ENCODE assay signal across 18 cellular contexts in genomic region chr1:202821467-202821866, GRCh38. TPM values are rescaled to one million over a fixed set of nuclear protein-coding genes. Genes with fewer than 3 reads are reported as not detected.
DNase-seq lines count a peak whose midpoint lies in the region; ATAC-seq, FAIRE-seq and TF ChIP-seq lines count a peak whose summit lies in the region.
"Had no signal": no experiment of that assay in that cellular context is flagged by ENCODE, and none has a peak within 500 bp of the region (broad histone marks: within the 10 kb centered on the region; RNA-seq: fewer than 3 reads in every experiment).

No MANE protein-coding gene starts in this region.

- peaks cover 2% of the 10 kb centered on the region for H3K4me1 Mint-ChIP-seq in activated CD8-positive, alpha-beta memory T cell treated with anti-CD3 and anti-CD28 coated beads, Interleukin-2, amount 10 ng/mL, durations not matched to agents 7 days and 5 days

- no peak overlapping the region for H2AFZ ChIP-seq in HepG2 (ENCODE audit: low read length)

- TF ChIP-seq EP300 in HepG2 (IDR thresholded peaks at IDR 0.05; ENCODE audit: low read depth in 2 of 2, low read length in 2 of 2) (no peak), HepG2 (CRISPR knock-in tag; IDR thresholded peaks at IDR 0.05; ENCODE audit: borderline replicate concordance) (no peak)

- WGBS in HepG2 (ENCODE audit: low lambda C conversion rate), result 2% methylated on average over 2 of the region's 2 CpGs
- 55% methylated on average over 2 of the region's 2 CpGs for WGBS in right lobe of liver (ENCODE audit: insufficient coverage, low coverage, low lambda C conversion rate, missing lambda C conversion rate)

- FAIRE-seq in HepG2 (lab: Jason Lieb, UNC), result no peak
- no peak for FAIRE-seq in kidney (lab: Jason Lieb, UNC)
- FAIRE-seq: A204.1, endometrium had no signal

- H3K9me3 ChIP-seq in HepG2 (ENCODE audit: low read length) (no peaks in the 10 kb centered on the region), right lobe of liver (no peaks in the 10 kb centered on the region), lower lobe of right lung (no peaks in the 10 kb centered on the region), upper lobe of right lung (no peaks in the 10 kb centered on the region), kidney (ENCODE audit: control insufficient read depth in 1 of 2, low read length in 2 of 2) (no peaks in the 10 kb centered on the region)
- H3K9me3 ChIP-seq: neutrophil, vagina had no signal

- H3K9ac ChIP-seq in HepG2 (ENCODE audit: insufficient read depth, low read depth, low read length), result no peak overlapping the region
- H3K9ac ChIP-seq in kidney (ENCODE audit: low read length in 2 of 2), result no peak overlapping the region

- H3K4me3 Mint-ChIP-seq in activated CD8-positive, alpha-beta memory T cell treated with anti-CD3 and anti-CD28 coated beads, Interleukin-2, amount 10 ng/mL, durations not matched to agents 7 days and 5 days, result no peak overlapping the region
- H3K4me3 Mint-ChIP-seq: activated CD8-positive, alpha-beta T cell treated with anti-CD3 and anti-CD28 coated beads, Interleukin-2, amount 10 ng/mL, durations not matched to agents 7 days and 5 days had no signal

- no peaks in the 10 kb centered on the region for H3K9me3 Mint-ChIP-seq in activated CD8-positive, alpha-beta memory T cell treated with anti-CD3 and anti-CD28 coated beads, Interleukin-2, amount 10 ng/mL, durations not matched to agents 7 days and 5 days (ENCODE audit: low read depth)

- H3K79me2 ChIP-seq in HepG2 (ENCODE audit: insufficient read depth, low read length), result no peaks in the 10 kb centered on the region

- H3K4me3 ChIP-seq in HepG2 (replicated peaks in 1 of 3; ENCODE audit: insufficient read depth in 1 of 3, low read depth in 2 of 3, low read length in 3 of 3) (no peak overlapping the region), right lobe of liver (no peak overlapping the region), cardiac fibroblast (replicated peaks in 1 of 2; ENCODE audit: low read depth in 2 of 2, low read length in 2 of 2) (no peak overlapping the region), lower lobe of right lung (no peak overlapping the region), upper lobe of right lung (no peak overlapping the region), kidney (ENCODE audit: low read length in 2 of 2) (no peak overlapping the region)
- H3K4me3 ChIP-seq: vagina had no signal

- H3K36me3 ChIP-seq in HepG2 (replicated peaks in 1 of 2; ENCODE audit: control insufficient read depth in 1 of 2, insufficient read depth in 2 of 2, low read length in 2 of 2) (no peaks in the 10 kb centered on the region), right lobe of liver (no peaks in the 10 kb centered on the region), lower lobe of right lung (no peaks in the 10 kb centered on the region), upper lobe of right lung (no peaks in the 10 kb centered on the region), kidney (ENCODE audit: control insufficient read depth in 1 of 2, insufficient read depth in 2 of 2, low read length in 2 of 2) (no peaks in the 10 kb centered on the region)
- H3K36me3 ChIP-seq: neutrophil, vagina had no signal

- H3K27me3 Mint-ChIP-seq in activated CD8-positive, alpha-beta memory T cell treated with anti-CD3 and anti-CD28 coated beads, Interleukin-2, amount 10 ng/mL, durations not matched to agents 7 days and 5 days, result peaks cover 40% of the 10 kb centered on the region

- H3K27ac Mint-ChIP-seq in activated CD8-positive, alpha-beta memory T cell treated with anti-CD3 and anti-CD28 coated beads, Interleukin-2, amount 10 ng/mL, durations not matched to agents 7 days and 5 days, result no peak overlapping the region
- H3K27ac Mint-ChIP-seq: activated CD8-positive, alpha-beta T cell treated with anti-CD3 and anti-CD28 coated beads, Interleukin-2, amount 10 ng/mL, durations not matched to agents 7 days and 5 days had no signal

- intact Hi-C loops in HepG2 (cut with micrococcal nuclease; ENCODE audit: unreplicated experiment) (no loop called here), right lobe of liver (cut with DNase I) (no loop called here), lower lobe of right lung (cut with DNase I) (no loop called here), upper lobe of right lung (cut with DNase I) (no loop called here), kidney (cut with DNase I) (no loop called here)

- TF ChIP-seq RAD21 in HepG2 (CRISPR knock-in tag; IDR thresholded peaks at IDR 0.05), result no peak

- ATAC-seq in HepG2, result no peak
- ATAC-seq in right lobe of liver, result no peak
- ATAC-seq in lower lobe of right lung, result peak; percentile 12 to 50
- peak; percentile 60 for ATAC-seq in upper lobe of right lung
- ATAC-seq in activated CD8-positive, alpha-beta memory T cell treated with anti-CD3 and anti-CD28 coated beads, Interleukin-2, amount 10 ng/mL, durations not matched to agents 7 days and 5 days, result no peak
- ATAC-seq in HG02798 (IDR thresholded peaks at IDR 0.05; ENCODE audit: poor library complexity, unreplicated experiment), result no peak
- ATAC-seq: activated CD8-positive, alpha-beta T cell treated with anti-CD3 and anti-CD28 coated beads, Interleukin-2, amount 10 ng/mL, durations not matched to agents 7 days and 5 days; Right ventricle myocardium inferior had no signal

- H3K4me1 ChIP-seq in HepG2 (ENCODE audit: insufficient read depth, low read length) (peaks cover 13% of the 10 kb centered on the region; the same call in 1 of the 2 replicates), right lobe of liver (no peaks in the 10 kb centered on the region), lower lobe of right lung (no peaks in the 10 kb centered on the region), upper lobe of right lung (no peaks in the 10 kb centered on the region), kidney (ENCODE audit: control insufficient read depth in 1 of 2, insufficient read depth in 1 of 2, low read depth in 1 of 2, low read length in 2 of 2) (no peaks in the 10 kb centered on the region)
- H3K4me1 ChIP-seq: vagina had no signal

- CTCF ChIA-PET in HepG2 (lab: Yijun Ruan, JAX; ENCODE audit: low intra/inter-chr PET ratio, low total read pairs), result no interaction called here
- CTCF ChIA-PET in activated CD8-positive, alpha-beta memory T cell treated with anti-CD3 and anti-CD28 coated beads, Interleukin-2, amount 10 ng/mL, durations not matched to agents 7 days and 5 days (lab: Charles Lee), result no interaction called here

- H3K27ac ChIP-seq in HepG2 (ENCODE audit: extremely low read length, insufficient read depth, low read length), result no peak overlapping the region
- H3K27ac ChIP-seq in right lobe of liver, result no peak overlapping the region
- H3K27ac ChIP-seq in lower lobe of right lung, result peak overlapping the region; percentile 4
- no peak overlapping the region for H3K27ac ChIP-seq in upper lobe of right lung
- H3K27ac ChIP-seq in kidney (ENCODE audit: low read depth in 2 of 2, low read length in 2 of 2), result no peak overlapping the region
- H3K27ac ChIP-seq: neutrophil, vagina had no signal

- peak overlapping the region; percentile 31; the same call in 1 of the 2 replicates for H3K4me2 ChIP-seq in HepG2 (ENCODE audit: low read depth, low read length)

- H3K36me3 Mint-ChIP-seq in activated CD8-positive, alpha-beta memory T cell treated with anti-CD3 and anti-CD28 coated beads, Interleukin-2, amount 10 ng/mL, durations not matched to agents 7 days and 5 days, result no peaks in the 10 kb centered on the region

- no peaks in the 10 kb centered on the region for H4K20me1 ChIP-seq in HepG2 (ENCODE audit: insufficient read depth, low read length)

- POLR2A ChIA-PET in HepG2 (lab: Yijun Ruan, JAX), result interaction anchor here (1.1 to 2.9 kb wide), 2 partner anchors 11 to 39 kb away, joined by 5 to 16 read pairs; partner anchors contain the start of gene PCAT6

- TF ChIP-seq POLR2A in HepG2 (IDR thresholded peaks at IDR 0.05; ENCODE audit: insufficient read depth in 1 of 2, low read depth in 2 of 2, low read length in 2 of 2) (no peak), right lobe of liver (IDR thresholded peaks at IDR 0.05) (no peak)

- BruUV-seq in HepG2 (replicated peaks; lab: Mats Ljungman, UMichigan), result no TSS peak

- H3K27me3 ChIP-seq in HepG2 (ENCODE audit: control insufficient read depth in 1 of 2, insufficient read depth in 2 of 2, low read length in 2 of 2) (peaks cover 0 to 24% of the 10 kb centered on the region in 2 experiments; a peak in 2 of 5 replicates), right lobe of liver (no peaks in the 10 kb centered on the region), lower lobe of right lung (ENCODE audit: low read depth) (no peaks in the 10 kb centered on the region), upper lobe of right lung (no peaks in the 10 kb centered on the region)
- H3K27me3 ChIP-seq: vagina had no signal

- TF ChIP-seq CTCF in HepG2 (CRISPR knock-in tag; IDR thresholded peaks at IDR 0.05) (no peak), right lobe of liver (IDR thresholded peaks at IDR 0.05) (no peak), cardiac fibroblast (IDR thresholded peaks at IDR 0.05; ENCODE audit: low read depth, low read length) (no peak), lower lobe of right lung (IDR thresholded peaks at IDR 0.05) (no peak), upper lobe of right lung (IDR thresholded peaks at IDR 0.05) (no peak), kidney (IDR thresholded peaks at IDR 0.05; ENCODE audit: borderline replicate concordance, extremely low read depth, insufficient read depth) (no peak)

- DNase-seq in HepG2 (ENCODE audit: low spot score) (no peak), right lobe of liver (no peak), cardiac fibroblast (ENCODE audit: low read depth in 2 of 2) (peak; percentile 50 to 51), lower lobe of right lung (no peak), upper lobe of right lung (no peak), kidney (no peak)
- no peak for DNase-seq in activated CD8-positive, alpha-beta memory T cell treated with anti-CD3 and anti-CD28 coated beads, Interleukin-2, amount 10 ng/mL, durations not matched to agents 7 days and 5 days
- DNase-seq: activated CD8-positive, alpha-beta T cell treated with anti-CD3 and anti-CD28 coated beads, Interleukin-2, amount 10 ng/mL, durations not matched to agents 7 days and 5 days; GF-D8; NCI-H2029; stimulated activated naive CD4-positive, alpha-beta T cell treated with Interleukin-2 at 50 U/mL for 16 hours; T-helper 9 cell had no signal

- in situ Hi-C loops in HepG2 (cut with HindIII; ENCODE audit: extremely low pct_ligation_motif_present, low pct_unique_long_range_greater_than_20kb), result no loop called here

RNA-seq across cellular contexts. Expression of gene PCAT6, which starts 10.7 kb away (rescaled TPM):
- total RNA-seq in HepG2 (2016; rRNA removed; fragmentation: Illumina TruSeq; extraction: Trizol) (0.55 and 0.60 TPM in 2 replicates), right lobe of liver (under 1 TPM in 2 of 6 experiments, not detected in 4; 0.49 to 0.86 TPM), lower lobe of right lung (0.71 TPM), upper lobe of right lung (0.81 TPM), kidney (2.0 TPM)
- 1.1 and 2.0 TPM in 2 replicates for total RNA-seq in HepG2 (2016; cell fraction: cytosol; rRNA removed; fragmentation: Illumina TruSeq; extraction: Trizol; ENCODE audit: low read depth)
- 0.84 TPM in 1 of 2 replicates, not detected in the other for total RNA-seq in HepG2 (2016; cell fraction: insoluble cytoplasmic fraction; rRNA removed; fragmentation: Illumina TruSeq; extraction: Trizol)
- total RNA-seq in HepG2 (2016; cell fraction: membrane; rRNA removed; fragmentation: Illumina TruSeq; extraction: Trizol), result 1.00 and 1.1 TPM in 2 replicates
- total RNA-seq in HepG2 (2016; cell fraction: nucleus; rRNA removed; fragmentation: Illumina TruSeq; extraction: Trizol), result 0.94 TPM in 1 of 2 replicates, not detected in the other
- polyA plus RNA-seq in HepG2 (2011; rRNA removed) (4.1 and 4.4 TPM in 2 replicates), kidney (ENCODE audit: insufficient read depth, low read depth, low replicate concordance) (5.8 TPM)
- polyA plus RNA-seq in HepG2 (2011; cell fraction: cytosol; rRNA removed), result 4.5 and 8.3 TPM in 2 replicates
- 9.5 and 12.7 TPM in 2 replicates for polyA plus RNA-seq in HepG2 (2011; cell fraction: nucleus; rRNA removed)
- polyA plus RNA-seq in HepG2 (2012), result 9.0 and 16.4 TPM in 2 replicates
- 6.2 and 6.7 TPM in 2 replicates for polyA plus RNA-seq in HepG2 (2016; cell fraction: cytosol; fragmentation: Illumina TruSeq; extraction: Trizol; ENCODE audit: low read depth)
- 1.0 and 1.8 TPM in 2 replicates for polyA plus RNA-seq in HepG2 (2016; cell fraction: insoluble cytoplasmic fraction; fragmentation: Illumina TruSeq; extraction: Trizol; ENCODE audit: low read depth)
- polyA plus RNA-seq in HepG2 (2016; cell fraction: membrane; fragmentation: Illumina TruSeq; extraction: Trizol; ENCODE audit: low read depth), result 5.4 and 6.3 TPM in 2 replicates
- polyA plus RNA-seq in HepG2 (2016; cell fraction: nucleus; fragmentation: Illumina TruSeq; extraction: Trizol; ENCODE audit: insufficient read depth, low read depth), result 3.8 and 4.4 TPM in 2 replicates
- polyA minus RNA-seq in HepG2 (2011; rRNA and poly(A)+ RNA removed; ENCODE audit: low replicate concordance), result 6.6 TPM in 1 of 2 replicates, not detected in the other
- 3.7 and 3.9 TPM in 2 replicates for polyA minus RNA-seq in HepG2 (2011; cell fraction: cytosol; rRNA and poly(A)+ RNA removed)
- 0.90 and 1.7 TPM in 2 replicates for polyA minus RNA-seq in HepG2 (2011; cell fraction: nucleus; rRNA and poly(A)+ RNA removed)
- total RNA-seq in activated CD8-positive, alpha-beta memory T cell treated with anti-CD3 and anti-CD28 coated beads, Interleukin-2, amount 10 ng/mL, durations not matched to agents 7 days and 5 days, result under 1 TPM; 0.58 to 0.94 TPM
- total RNA-seq: vagina had no signal

RNA-seq across cellular contexts. Expression of gene KDM5B, which starts 13.2 kb away (rescaled TPM):
- total RNA-seq in HepG2 (2016; rRNA removed; fragmentation: Illumina TruSeq; extraction: Trizol) (33.1 and 34.2 TPM in 2 replicates), right lobe of liver (10 to 100 TPM; 12.0 to 22.6 (median 16.1) TPM), lower lobe of right lung (48.9 TPM), upper lobe of right lung (57.3 TPM), kidney (55.5 TPM)
- 19.5 and 20.3 TPM in 2 replicates for total RNA-seq in HepG2 (2016; cell fraction: cytosol; rRNA removed; fragmentation: Illumina TruSeq; extraction: Trizol; ENCODE audit: low read depth)
- total RNA-seq in HepG2 (2016; cell fraction: insoluble cytoplasmic fraction; rRNA removed; fragmentation: Illumina TruSeq; extraction: Trizol), result 29.8 and 31.9 TPM in 2 replicates
- 11.4 and 12.3 TPM in 2 replicates for total RNA-seq in HepG2 (2016; cell fraction: membrane; rRNA removed; fragmentation: Illumina TruSeq; extraction: Trizol)
- 54.3 and 61.2 TPM in 2 replicates for total RNA-seq in HepG2 (2016; cell fraction: nucleus; rRNA removed; fragmentation: Illumina TruSeq; extraction: Trizol)
- polyA plus RNA-seq in HepG2 (2011; rRNA removed) (26.5 and 35.4 TPM in 2 replicates), kidney (ENCODE audit: insufficient read depth, low read depth, low replicate concordance) (10.7 TPM)
- polyA plus RNA-seq in HepG2 (2011; cell fraction: cytosol; rRNA removed), result 22.1 and 28.3 TPM in 2 replicates
- 36.4 and 43.7 TPM in 2 replicates for polyA plus RNA-seq in HepG2 (2011; cell fraction: nucleus; rRNA removed)
- 26.9 and 31.1 TPM in 2 replicates for polyA plus RNA-seq in HepG2 (2012)
- 0.63 and 1.1 TPM in 2 replicates for polyA plus RNA-seq in HepG2 (2016; cell fraction: cytosol; fragmentation: Illumina TruSeq; extraction: Trizol; ENCODE audit: low read depth)
- polyA plus RNA-seq in HepG2 (2016; cell fraction: insoluble cytoplasmic fraction; fragmentation: Illumina TruSeq; extraction: Trizol; ENCODE audit: low read depth), result 22.0 and 23.8 TPM in 2 replicates
- polyA plus RNA-seq in HepG2 (2016; cell fraction: membrane; fragmentation: Illumina TruSeq; extraction: Trizol; ENCODE audit: low read depth), result 2.8 and 3.0 TPM in 2 replicates
- 28.1 and 31.4 TPM in 2 replicates for polyA plus RNA-seq in HepG2 (2016; cell fraction: nucleus; fragmentation: Illumina TruSeq; extraction: Trizol; ENCODE audit: insufficient read depth, low read depth)
- polyA minus RNA-seq in HepG2 (2011; rRNA and poly(A)+ RNA removed; ENCODE audit: low replicate concordance), result 24.8 and 71.2 TPM in 2 replicates
- 58.9 and 59.9 TPM in 2 replicates for polyA minus RNA-seq in HepG2 (2011; cell fraction: cytosol; rRNA and poly(A)+ RNA removed)
- polyA minus RNA-seq in HepG2 (2011; cell fraction: nucleus; rRNA and poly(A)+ RNA removed), result 238 and 264 TPM in 2 replicates
- 10 to 100 TPM; 31.1 to 69.9 TPM for total RNA-seq in activated CD8-positive, alpha-beta memory T cell treated with anti-CD3 and anti-CD28 coated beads, Interleukin-2, amount 10 ng/mL, durations not matched to agents 7 days and 5 days

Comparison
In these comparisons a context has a peak if more than half of its experiments do, and no peak if none do; other contexts are left out.
1. ATAC-seq: peak in lower lobe of right lung (2 of 2) and upper lobe of right lung (single experiment); none in HepG2 (single experiment), right lobe of liver (0 of 4), activated CD8-positive, alpha-beta memory T cell treated with anti-CD3 and anti-CD28 coated beads, Interleukin-2, amount 10 ng/mL, durations not matched to agents 7 days and 5 days (single experiment) and HG02798 (single experiment).
2. DNase-seq: peak in cardiac fibroblast (2 of 2); none in HepG2 (single experiment), right lobe of liver (0 of 3), lower lobe of right lung (single experiment), upper lobe of right lung (single experiment), activated CD8-positive, alpha-beta memory T cell treated with anti-CD3 and anti-CD28 coated beads, Interleukin-2, amount 10 ng/mL, durations not matched to agents 7 days and 5 days (single experiment) and kidney (single experiment).